Comparison of ENCODE assay signal across 8 cellular contexts in the genomic region with DNA sequence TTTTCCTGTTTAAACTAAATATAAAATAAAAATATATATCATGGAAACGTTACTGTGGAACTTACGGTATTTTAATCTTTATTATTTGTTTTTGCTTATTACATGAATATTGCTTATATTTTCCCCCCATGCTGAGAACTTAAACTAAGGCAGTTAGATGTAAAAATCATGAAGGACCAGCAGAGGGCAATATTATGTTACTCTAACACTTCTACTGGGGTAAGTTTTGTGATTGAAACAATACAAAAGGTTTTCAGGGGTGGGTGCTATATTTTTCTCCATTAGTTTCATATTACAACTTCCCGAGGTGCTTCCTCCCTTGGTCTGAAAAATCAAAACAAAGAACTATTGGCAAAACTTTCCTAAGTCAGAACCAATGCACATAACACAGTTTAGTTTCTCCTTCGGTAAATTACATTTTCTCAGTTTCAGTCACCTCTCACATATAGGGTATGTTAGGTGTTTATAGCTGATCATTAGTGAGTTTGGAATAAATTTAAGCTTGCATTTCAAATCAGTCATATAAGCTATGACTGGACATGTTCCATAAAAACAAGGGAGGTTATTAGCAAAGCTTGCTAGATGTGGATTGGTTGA. TPM values are rescaled to one million over a fixed set of nuclear protein-coding genes. Genes with fewer than 3 reads are reported as not detected.
DNase-seq lines count a peak whose midpoint lies in the region; ATAC-seq lines count a peak whose summit lies in the region.

No MANE protein-coding gene starts in this region.

- peak; percentile 27 for DNase-seq in activated CD4-positive, alpha-beta T cell treated with anti-CD3 and anti-CD28 coated beads, Interleukin-2, amount 10 ng/mL, durations not matched to agents 7 days and 5 days
- no peak for DNase-seq in activated CD4-positive, alpha-beta T cell treated with anti-CD3 and anti-CD28 coated beads, Interleukin-2, amount 50 U/mL, for 1 hour
- peak; percentile 18 for DNase-seq in NCI-H82 treated with DMSO at 0.1 percent for 48 hours (lab: John Stamatoyannopoulos, UW; ENCODE audit: unreplicated experiment)
- peak; percentile 83 for DNase-seq in dermis blood vessel endothelial cell
- peak in 7 of 9 donors; percentile 7 to 48 (median 36) for DNase-seq in naive thymus-derived CD4-positive, alpha-beta T cell
- DNase-seq in activated CD8-positive, alpha-beta memory T cell treated with anti-CD3 and anti-CD28 coated beads, Interleukin-2, amount 50 U/mL, for 48 hours: no peak
- DNase-seq in activated CD4-positive, alpha-beta T cell treated with anti-CD3 and anti-CD28 coated beads, Interleukin-2, amount 50 U/mL, for 4 hours: no peak

- no peaks in the 10 kb centered on the region for H3K9me3 ChIP-seq in naive thymus-derived CD4-positive, alpha-beta T cell (ENCODE audit: control insufficient read depth in 2 of 3, low read length in 3 of 3)

- no peaks in the 10 kb centered on the region for H3K9me3 Mint-ChIP-seq in activated CD4-positive, alpha-beta T cell treated with anti-CD3 and anti-CD28 coated beads, Interleukin-2, amount 10 ng/mL, durations not matched to agents 7 days and 5 days
- H3K9me3 Mint-ChIP-seq in naive thymus-derived CD4-positive, alpha-beta T cell: peaks cover 0 to 4% (median 0%) of the 10 kb centered on the region in 11 donors

- H3K4me1 Mint-ChIP-seq in activated CD4-positive, alpha-beta T cell treated with anti-CD3 and anti-CD28 coated beads, Interleukin-2, amount 10 ng/mL, durations not matched to agents 7 days and 5 days: no peaks in the 10 kb centered on the region
- peaks cover 0 to 17% (median 5%) of the 10 kb centered on the region in 7 donors for H3K4me1 Mint-ChIP-seq in naive thymus-derived CD4-positive, alpha-beta T cell

- ATAC-seq in HG03520 (IDR thresholded peaks at IDR 0.05; ENCODE audit: unreplicated experiment): peak; percentile 53
- no peak for ATAC-seq in naive thymus-derived CD4-positive, alpha-beta T cell

- H3K4me1 ChIP-seq in naive thymus-derived CD4-positive, alpha-beta T cell (ENCODE audit: control insufficient read depth in 2 of 2, insufficient read depth in 2 of 2, low read length in 2 of 2): no peaks in the 10 kb centered on the region

- POLR2A ChIA-PET in activated CD4-positive, alpha-beta T cell treated with anti-CD3 and anti-CD28 coated beads, Interleukin-2, amount 10 ng/mL, durations not matched to agents 7 days and 5 days (lab: Charles Lee): no interaction called here
- POLR2A ChIA-PET in naive thymus-derived CD4-positive, alpha-beta T cell (lab: Charles Lee): interaction anchor here (0.8 to 1.4 kb wide), 2 partner anchors 54 to 911 kb away, joined by 3 read pairs; no protein-coding TSS in a partner anchor

- no peak overlapping the region for H3K4me3 ChIP-seq in naive thymus-derived CD4-positive, alpha-beta T cell (ENCODE audit: low read length)

- no peaks in the 10 kb centered on the region for H3K27me3 ChIP-seq in naive thymus-derived CD4-positive, alpha-beta T cell (ENCODE audit: control insufficient read depth in 2 of 2, insufficient read depth in 2 of 2, low read length in 2 of 2)

- CTCF ChIA-PET in activated CD4-positive, alpha-beta T cell treated with anti-CD3 and anti-CD28 coated beads, Interleukin-2, amount 10 ng/mL, durations not matched to agents 7 days and 5 days (lab: Charles Lee): no interaction called here
- CTCF ChIA-PET in naive thymus-derived CD4-positive, alpha-beta T cell (lab: Charles Lee): interaction anchor here (0.8 to 1.7 kb wide), 8 partner anchors 12 to 828 kb away, joined by 3 to 12 read pairs (median 4); no protein-coding TSS in a partner anchor

- H3K36me3 ChIP-seq in naive thymus-derived CD4-positive, alpha-beta T cell (ENCODE audit: control insufficient read depth in 2 of 3, insufficient read depth in 3 of 3, low read length in 3 of 3): peaks cover 0 to 5% (median 0%) of the 10 kb centered on the region in 3 experiments

- no peak overlapping the region for H3K4me3 Mint-ChIP-seq in activated CD4-positive, alpha-beta T cell treated with anti-CD3 and anti-CD28 coated beads, Interleukin-2, amount 10 ng/mL, durations not matched to agents 7 days and 5 days
- H3K4me3 Mint-ChIP-seq in naive thymus-derived CD4-positive, alpha-beta T cell: no peak overlapping the region

- intact Hi-C loops in naive thymus-derived CD4-positive, alpha-beta T cell (cut with micrococcal nuclease): loop anchor here (1.0 to 10.0 kb wide), 15 partner anchors 29 to 1697 kb away; a partner anchor contains a TSS

- H3K27ac ChIP-seq in naive thymus-derived CD4-positive, alpha-beta T cell (ENCODE audit: low read depth, low read length): no peak overlapping the region

- no peak overlapping the region for H3K27ac Mint-ChIP-seq in activated CD4-positive, alpha-beta T cell treated with anti-CD3 and anti-CD28 coated beads, Interleukin-2, amount 10 ng/mL, durations not matched to agents 7 days and 5 days
- no peak overlapping the region for H3K27ac Mint-ChIP-seq in naive thymus-derived CD4-positive, alpha-beta T cell

- no peaks in the 10 kb centered on the region for H3K27me3 Mint-ChIP-seq in activated CD4-positive, alpha-beta T cell treated with anti-CD3 and anti-CD28 coated beads, Interleukin-2, amount 10 ng/mL, durations not matched to agents 7 days and 5 days
- no peaks in the 10 kb centered on the region for H3K27me3 Mint-ChIP-seq in naive thymus-derived CD4-positive, alpha-beta T cell

- peaks cover 2% of the 10 kb centered on the region for H3K36me3 Mint-ChIP-seq in activated CD4-positive, alpha-beta T cell treated with anti-CD3 and anti-CD28 coated beads, Interleukin-2, amount 10 ng/mL, durations not matched to agents 7 days and 5 days (ENCODE audit: low read depth)
- peaks cover 0 to 22% (median 9%) of the 10 kb centered on the region in 5 donors for H3K36me3 Mint-ChIP-seq in naive thymus-derived CD4-positive, alpha-beta T cell

RNA-seq across cellular contexts. Expression of a gene that starts 54.8 kb away (rescaled TPM):
- 10 to 100 TPM; 19.3 TPM for total RNA-seq in activated CD4-positive, alpha-beta T cell treated with anti-CD3 and anti-CD28 coated beads, Interleukin-2, amount 10 ng/mL, durations not matched to agents 7 days and 5 days
- 22.8 and 24.0 TPM in 2 replicates for total RNA-seq in dermis blood vessel endothelial cell
- total RNA-seq in naive thymus-derived CD4-positive, alpha-beta T cell: 10 to 100 TPM; 23.1 to 31.3 (median 29.7) TPM
- polyA plus RNA-seq in naive thymus-derived CD4-positive, alpha-beta T cell: 1 to 10 TPM; 6.8 to 8.7 TPM

Comparison
In these comparisons a context has a peak if more than half of its experiments do, and no peak if none do; other contexts are left out.
1. DNase-seq: peak in activated CD4-positive, alpha-beta T cell treated with anti-CD3 and anti-CD28 coated beads, Interleukin-2, amount 10 ng/mL, durations not matched to agents 7 days and 5 days (single experiment), NCI-H82 treated with DMSO at 0.1 percent for 48 hours (single experiment), dermis blood vessel endothelial cell (single experiment) and naive thymus-derived CD4-positive, alpha-beta T cell (7 of 9); none in activated CD4-positive, alpha-beta T cell treated with anti-CD3 and anti-CD28 coated beads, Interleukin-2, amount 50 U/mL, for 1 hour (single experiment), activated CD8-positive, alpha-beta memory T cell treated with anti-CD3 and anti-CD28 coated beads, Interleukin-2, amount 50 U/mL, for 48 hours (single experiment) and activated CD4-positive, alpha-beta T cell treated with anti-CD3 and anti-CD28 coated beads, Interleukin-2, amount 50 U/mL, for 4 hours (0 of 2).